8 cellular contexts compared by ENCODE assay signal in genomic region chr4:176195184-176195978, GRCh38. TPM values are rescaled to one million over a fixed set of nuclear protein-coding genes. Genes with fewer than 3 reads are reported as not detected.
DNase-seq lines count a peak whose midpoint lies in the region; ATAC-seq, FAIRE-seq and TF ChIP-seq lines count a peak whose summit lies in the region.

Gene SPATA4 (minus strand): TSS chr4:176195585. CDS start chr4:176195562, 23 bp downstream.

- no peaks in the 10 kb centered on the region for H3K27me3 Mint-ChIP-seq in astrocyte (ENCODE audit: low read depth, unreplicated experiment)

- ATAC-seq in GM18499 (IDR thresholded peaks at IDR 0.05; ENCODE audit: insufficient read depth, unreplicated experiment) (peak; percentile 96), HG02973 (IDR thresholded peaks at IDR 0.05; ENCODE audit: unreplicated experiment) (peak; percentile 98), right cardiac atrium (peak; percentile 100), psoas muscle (peak; percentile 95 to 98 (median 96))

- intact Hi-C loops in right cardiac atrium (cut with DNase I), result loop anchor here in 1 of 4 donors (10.0 kb wide), 1 partner anchor 119 kb away; the partner anchor contains the start of gene SPCS3
- intact Hi-C loops in psoas muscle (cut with DNase I), result loop anchor here in 1 of 2 donors (5.0 kb wide), 1 partner anchor 122 kb away; the partner anchor contains the start of gene SPCS3

- no peaks in the 10 kb centered on the region for H3K79me2 ChIP-seq in astrocyte (ENCODE audit: insufficient read depth, low read length)

- peak within 1 kb of the TSS; percentile 85 for H3K27ac ChIP-seq in astrocyte (ENCODE audit: low read depth, low read length)
- H3K27ac ChIP-seq in right cardiac atrium (ENCODE audit: low read length), result peak within 1 kb of the TSS; percentile 55
- H3K27ac ChIP-seq in psoas muscle, result peak within 1 kb of the TSS; percentile 90

- peak; percentile 82 to 86 for DNase-seq in NCI-H1930 (lab: John Stamatoyannopoulos, UW)
- peak; percentile 88 for DNase-seq in T-helper 22 cell (ENCODE audit: low read depth)
- peak; percentile 83 for DNase-seq in astrocyte (ENCODE audit: low read depth)
- DNase-seq in right cardiac atrium, result peak; percentile 96 to 98 (median 98)
- DNase-seq in psoas muscle, result peak; percentile 94 to 98
- peak; percentile 94 for DNase-seq in urothelium cell line (ENCODE audit: low spot score)

- H3K9me3 Mint-ChIP-seq in astrocyte (ENCODE audit: unreplicated experiment), result no peaks in the 10 kb centered on the region

- peak within 1 kb of the TSS; percentile 100 for H2AFZ ChIP-seq in astrocyte (ENCODE audit: low read depth, low read length)

- WGBS in right cardiac atrium, result under 1% methylated on average over 45 of the region's 45 CpGs
- WGBS in psoas muscle, 3 donors, result 1% methylated on average over 45 of the region's 45 CpGs

- H3K9ac ChIP-seq in astrocyte (ENCODE audit: low read length), result peak within 1 kb of the TSS; percentile 86

- H3K9me3 ChIP-seq in astrocyte (ENCODE audit: insufficient read depth, low read depth, low read length), result no peaks in the 10 kb centered on the region
- no peaks in the 10 kb centered on the region for H3K9me3 ChIP-seq in right cardiac atrium (ENCODE audit: control insufficient read depth, low read length)
- no peaks in the 10 kb centered on the region for H3K9me3 ChIP-seq in psoas muscle

- H3K4me1 Mint-ChIP-seq in astrocyte (ENCODE audit: low read depth, unreplicated experiment), result peaks cover 8% of the 10 kb centered on the region

- H3K4me3 ChIP-seq in astrocyte (ENCODE audit: insufficient read depth, low read depth, low read length), result peak within 1 kb of the TSS; percentile 96
- peak within 1 kb of the TSS; percentile 65 for H3K4me3 ChIP-seq in right cardiac atrium (ENCODE audit: low read length)
- H3K4me3 ChIP-seq in psoas muscle, result peak within 1 kb of the TSS; percentile 76

- no peaks in the 10 kb centered on the region for H4K20me1 ChIP-seq in astrocyte (ENCODE audit: insufficient read depth, low read length)

- H3K36me3 ChIP-seq in astrocyte (ENCODE audit: insufficient read depth, low read length) (no peaks in the 10 kb centered on the region), psoas muscle (ENCODE audit: insufficient read depth in 1 of 2, low read depth in 1 of 2) (no peaks in the 10 kb centered on the region)

- H3K27me3 ChIP-seq in astrocyte (ENCODE audit: insufficient read depth, low read length) (no peaks in the 10 kb centered on the region), right cardiac atrium (ENCODE audit: control insufficient read depth, insufficient read depth) (no peaks in the 10 kb centered on the region), psoas muscle (ENCODE audit: insufficient read depth in 3 of 3, low read length in 2 of 3) (no peaks in the 10 kb centered on the region)

- no peaks in the 10 kb centered on the region for H3K36me3 Mint-ChIP-seq in astrocyte (ENCODE audit: low read depth, unreplicated experiment)

- TF ChIP-seq CTCF in astrocyte (IDR thresholded peaks at IDR 0.05; ENCODE audit: insufficient read depth, low read depth, low read length) (no peak), psoas muscle (IDR thresholded peaks at IDR 0.05) (no peak)

- H3K4me2 ChIP-seq in astrocyte (ENCODE audit: low read length), result peak within 1 kb of the TSS; percentile 99

- peak within 1 kb of the TSS; percentile 89 for H3K4me3 Mint-ChIP-seq in astrocyte (ENCODE audit: unreplicated experiment)

- peak within 1 kb of the TSS; percentile 92 for H3K27ac Mint-ChIP-seq in astrocyte (ENCODE audit: unreplicated experiment)

- FAIRE-seq in astrocyte (lab: Jason Lieb, UNC), result no peak
- peak; percentile 79 for FAIRE-seq in urothelium cell line (lab: Jason Lieb, UNC)

- H3K4me1 ChIP-seq in astrocyte (ENCODE audit: insufficient read depth, low read length) (peaks cover 24% of the 10 kb centered on the region), right cardiac atrium (ENCODE audit: control insufficient read depth, insufficient read depth, low read length) (no peaks in the 10 kb centered on the region), psoas muscle (peaks cover 21% of the 10 kb centered on the region)

RNA-seq across cellular contexts. Expression of gene SPATA4, which starts in this region (rescaled TPM):
- total RNA-seq in astrocyte (0.32 and 0.46 TPM in 2 replicates), right cardiac atrium (1 to 10 TPM in 1 of 4 donors, under 1 TPM in 1, not detected in 2; 0.23 to 1.0 TPM), psoas muscle (1 to 10 TPM in 2 of 4 donors, under 1 TPM in 2; 0.38 to 1.7 (median 0.74) TPM)
- polyA plus RNA-seq in right cardiac atrium (0.34 TPM), psoas muscle (1 to 10 TPM in 1 of 3 donors, under 1 TPM in 2; 0.08 to 1.2 (median 0.75) TPM)

Comparison
In these comparisons a context has a peak if more than half of its experiments do, and no peak if none do; other contexts are left out.
1. Peak in every context shown above with its lines: DNase-seq, ATAC-seq, H3K4me3 ChIP-seq and H3K27ac ChIP-seq.
2. Peak in DNase-seq, H3K4me3 ChIP-seq, H3K27ac ChIP-seq, H3K9ac ChIP-seq and H3K4me2 ChIP-seq in astrocyte; RNA of the gene not detected or under 1 TPM.